16 cellular contexts compared by ENCODE assay signal in the genomic region with DNA sequence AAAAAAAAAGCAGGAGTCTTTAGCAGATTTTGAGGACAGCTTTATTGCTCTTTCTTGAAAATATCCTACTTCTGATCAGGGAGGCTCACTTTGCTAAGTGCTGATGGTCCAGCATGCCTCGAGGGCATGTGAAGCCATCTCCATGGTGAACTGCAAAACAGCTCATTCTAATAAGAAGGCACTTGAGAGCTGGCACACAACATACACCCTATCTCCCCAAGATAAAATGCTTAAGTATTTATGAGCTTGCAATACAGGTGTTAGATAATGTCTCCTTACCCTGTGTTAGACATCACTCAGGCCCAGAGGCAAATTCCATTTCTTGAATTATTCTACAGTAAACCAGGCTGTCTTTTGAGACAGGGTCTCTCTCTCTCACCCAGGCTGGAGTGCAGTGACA. TPM values are rescaled to one million over a fixed set of nuclear protein-coding genes. Genes with fewer than 3 reads are reported as not detected.
DNase-seq lines count a peak whose midpoint lies in the region; ATAC-seq and TF ChIP-seq lines count a peak whose summit lies in the region.
"Had no signal": no experiment of that assay in that cellular context is flagged by ENCODE, and none has a peak within 500 bp of the region (broad histone marks: within the 10 kb centered on the region; RNA-seq: fewer than 3 reads in every experiment).

No MANE protein-coding gene starts in this region.

- H3K4me3 Mint-ChIP-seq in CD4-positive, alpha-beta T cell = peak overlapping the region; percentile 11
- H3K4me3 Mint-ChIP-seq: activated CD4-positive, alpha-beta T cell treated with anti-CD3 and anti-CD28 coated beads, Interleukin-2, amount 10 ng/mL, durations not matched to agents 24 days and 14 days; activated naive CD4-positive, alpha-beta T cell treated with anti-CD3 and anti-CD28 coated beads, Interleukin-2, amount 10 ng/mL, durations not matched to agents 7 days and 5 days had no signal

- DNase-seq in DMS53 (lab: John Stamatoyannopoulos, UW) (peak; percentile 24), DMS53 treated with DMSO at 0.1 percent for 48 hours (lab: John Stamatoyannopoulos, UW; ENCODE audit: unreplicated experiment) (no peak), PC-3 (peak; percentile 4), fibroblast of villous mesenchyme (ENCODE audit: low read depth) (peak; percentile 13), NCI-H524 (lab: John Stamatoyannopoulos, UW) (no peak), nucleus accumbens (lab: John Stamatoyannopoulos, UW) (no peak)
- DNase-seq in CD4-positive, alpha-beta T cell = no peak
- DNase-seq: activated CD4-positive, alpha-beta T cell treated with anti-CD3 and anti-CD28 coated beads, Interleukin-2, amount 10 ng/mL, durations not matched to agents 24 days and 14 days; activated naive CD4-positive, alpha-beta T cell treated with anti-CD3 and anti-CD28 coated beads, Interleukin-2, amount 10 ng/mL, durations not matched to agents 7 days and 5 days; DMS 273 treated with DMSO at 0.1 percent for 48 hours; naive B cell; NCI-H1436; posterior cingulate gyrus; stomach had no signal

- TF ChIP-seq CTCF in CD4-positive, alpha-beta T cell (IDR thresholded peaks at IDR 0.05) = no peak
- TF ChIP-seq CTCF in PC-3 (conservative IDR thresholded peaks at IDR 0.05; ENCODE audit: low read depth, low read length) (no peak), fibroblast of villous mesenchyme (IDR thresholded peaks at IDR 0.05; ENCODE audit: insufficient read depth, low read depth, low read length) (no peak)

- no peak overlapping the region for H3K4me3 ChIP-seq in PC-3 (ENCODE audit: low read length)
- H3K4me3 ChIP-seq in fibroblast of villous mesenchyme (ENCODE audit: low read depth, low read length) = no peak overlapping the region

- peaks cover 45% of the 10 kb centered on the region for H3K4me1 Mint-ChIP-seq in CD4-positive, alpha-beta T cell (ENCODE audit: low read depth)

- intact Hi-C loops in CD4-positive, alpha-beta T cell (cut with DNase I, micrococcal nuclease) = loop anchor here (2.0 to 10.0 kb wide), 4 partner anchors 87 to 441 kb away; a partner anchor contains a TSS
- intact Hi-C loops in PC-3 (cut with micrococcal nuclease) = loop anchor here (10.0 kb wide), 1 partner anchor 55 kb away; a partner anchor contains a TSS

- no TSS peak for BruUV-seq in PC-3 (replicated peaks; lab: Mats Ljungman, UMichigan)

- peaks cover 43% of the 10 kb centered on the region for H3K79me2 ChIP-seq in PC-3 (ENCODE audit: low read length)

- H3F3A ChIP-seq in PC-3 (ENCODE audit: low read length, unreplicated experiment) = no peaks in the 10 kb centered on the region

- no peak overlapping the region for H2AFZ ChIP-seq in PC-3 (ENCODE audit: low read length)

- H3K27ac Mint-ChIP-seq in CD4-positive, alpha-beta T cell = no peak overlapping the region
- H3K27ac Mint-ChIP-seq: activated CD4-positive, alpha-beta T cell treated with anti-CD3 and anti-CD28 coated beads, Interleukin-2, amount 10 ng/mL, durations not matched to agents 24 days and 14 days had no signal

- peaks cover 40% of the 10 kb centered on the region for H3K36me3 Mint-ChIP-seq in CD4-positive, alpha-beta T cell (ENCODE audit: low read depth)

- no peak overlapping the region for H3K9ac ChIP-seq in PC-3 (ENCODE audit: low read length)

- H3K27ac ChIP-seq in CD4-positive, alpha-beta T cell (ENCODE audit: low read depth, low read length) = no peak overlapping the region
- H3K27ac ChIP-seq in PC-3 (ENCODE audit: low read length) = no peak overlapping the region
- H3K27ac ChIP-seq: 22Rv1 had no signal

- CTCF ChIA-PET in CD4-positive, alpha-beta T cell (lab: Charles Lee) = no interaction called here
- CTCF ChIA-PET in PC-3 (lab: Charles Lee) = no interaction called here

- no peaks in the 10 kb centered on the region for H3K27me3 ChIP-seq in CD4-positive, alpha-beta T cell (ENCODE audit: control insufficient read depth, insufficient read depth, low read length)
- no peaks in the 10 kb centered on the region for H3K27me3 ChIP-seq in PC-3 (ENCODE audit: low read length)
- H3K27me3 ChIP-seq: stomach had no signal

- H3K9me2 ChIP-seq in PC-3 (replicated peaks; ENCODE audit: low read length) = no peaks in the 10 kb centered on the region

- no peak for ATAC-seq in CD4-positive, alpha-beta T cell (ENCODE audit: poor library complexity)
- ATAC-seq in PC-3 = no peak
- ATAC-seq in HG03460 (IDR thresholded peaks at IDR 0.05; ENCODE audit: unreplicated experiment) = no peak

- H3K9me3 ChIP-seq in CD4-positive, alpha-beta T cell (ENCODE audit: control insufficient read depth, low read length) = no peaks in the 10 kb centered on the region
- no peaks in the 10 kb centered on the region for H3K9me3 ChIP-seq in PC-3 (ENCODE audit: low read length)
- H3K9me3 ChIP-seq: stomach had no signal

- H3K9me3 Mint-ChIP-seq in CD4-positive, alpha-beta T cell = peaks cover 3% of the 10 kb centered on the region
- H3K9me3 Mint-ChIP-seq: activated CD4-positive, alpha-beta T cell treated with anti-CD3 and anti-CD28 coated beads, Interleukin-2, amount 10 ng/mL, durations not matched to agents 24 days and 14 days; activated naive CD4-positive, alpha-beta T cell treated with anti-CD3 and anti-CD28 coated beads, Interleukin-2, amount 10 ng/mL, durations not matched to agents 7 days and 5 days had no signal

- H3K27me3 Mint-ChIP-seq in CD4-positive, alpha-beta T cell = no peaks in the 10 kb centered on the region
- H3K27me3 Mint-ChIP-seq: activated CD4-positive, alpha-beta T cell treated with anti-CD3 and anti-CD28 coated beads, Interleukin-2, amount 10 ng/mL, durations not matched to agents 24 days and 14 days had no signal

- H3K4me2 ChIP-seq in PC-3 (ENCODE audit: low read length) = no peak overlapping the region

- H4K20me1 ChIP-seq in PC-3 (ENCODE audit: low read length) = no peaks in the 10 kb centered on the region

- H3K36me3 ChIP-seq in PC-3 (ENCODE audit: low read depth, low read length) = peaks cover 7% of the 10 kb centered on the region

- peaks cover 10% of the 10 kb centered on the region for H3K4me1 ChIP-seq in PC-3 (ENCODE audit: insufficient read depth, low read length)

- POLR2A ChIA-PET in CD4-positive, alpha-beta T cell (lab: Charles Lee) = interaction anchor here (0.5 to 0.8 kb wide), 2 partner anchors 115 to 1840 kb away, joined by 3 read pairs; no protein-coding TSS in a partner anchor
- POLR2A ChIA-PET in PC-3 (lab: Charles Lee; ENCODE audit: unreplicated experiment) = no interaction called here

RNA-seq across cellular contexts. Expression of a gene that starts 2.7 kb away (rescaled TPM):
- total RNA-seq in CD4-positive, alpha-beta T cell = 10 to 100 TPM; 37.8 to 40.1 TPM
- 44.2 and 61.0 TPM in 2 replicates for total RNA-seq in PC-3 (2014; rRNA removed)
- total RNA-seq in fibroblast of villous mesenchyme = 27.7 and 31.1 TPM in 2 replicates

RNA-seq across cellular contexts. Expression of a gene that starts 52.3 kb away (rescaled TPM):
- 1 to 10 TPM; 1.1 to 1.5 TPM for total RNA-seq in CD4-positive, alpha-beta T cell
- total RNA-seq in PC-3 (2014; rRNA removed) (63.2 and 69.7 TPM in 2 replicates), fibroblast of villous mesenchyme (11.9 and 15.1 TPM in 2 replicates)

Comparison
In these comparisons a context has a peak if more than half of its experiments do, and no peak if none do; other contexts are left out.
1. DNase-seq: peak in DMS53 (single experiment), PC-3 (single experiment) and fibroblast of villous mesenchyme (single experiment); none in DMS53 treated with DMSO at 0.1 percent for 48 hours (single experiment), CD4-positive, alpha-beta T cell (0 of 10), NCI-H524 (0 of 2) and nucleus accumbens (0 of 56).